1 cellular context compared by ENCODE assay signal in genomic region chr11:67805256-67806126, GRCh38.
TF ChIP-seq lines count a peak whose summit lies in the region.
"Not testable (repeated sequence)": the region's sequence is repeated elsewhere in the genome, so short reads cannot be mapped to it uniquely, and the experiment has no call there.

No MANE protein-coding gene starts in this region.

TF ChIP-seq in K562, 482 proteins besides CTCF, POLR2A, EP300 and RAD21 (continued from another document):
- TF ChIP-seq PKNOX1 (IDR thresholded peaks at IDR 0.05) (peak; percentile 35; the same call in 1 of the 2 replicates), VEZF1 (CRISPR knock-in tag; IDR thresholded peaks at IDR 0.05) (peak; percentile 59), MYC (IDR thresholded peaks at IDR 0.05; ENCODE audit: low read depth, low read length) (peak; percentile 68), BHLHE40 (IDR thresholded peaks at IDR 0.05; ENCODE audit: low read length) (0 out of 2 replicates have a peak, but pooled peaks have one; percentile 36), ATF1 (tag; IDR thresholded peaks at IDR 0.05) (peak; percentile 63), TAF1 (IDR thresholded peaks at IDR 0.05; ENCODE audit: control insufficient read depth, extremely low read depth, insufficient read depth, low read length, severe bottlenecking) (peak; percentile 72), HCFC1 (IDR thresholded peaks at IDR 0.05; ENCODE audit: low read depth, low read length) (0 out of 2 replicates have a peak, but pooled peaks have one; percentile 18), CXXC5 (CRISPR knock-in tag; IDR thresholded peaks at IDR 0.05) (peak; percentile 45), NRF1 (conservative IDR thresholded peaks at IDR 0.05 in 1 of 2, IDR thresholded peaks at IDR 0.05 in 1 of 2) (peak; percentile 63 to 75)
- not testable (repeated sequence) for TF ChIP-seq MYC (CRISPR knock-in tag; IDR thresholded peaks at IDR 0.05; ENCODE audit: borderline replicate concordance, low read depth); ATF1 (CRISPR knock-in tag; IDR thresholded peaks at IDR 0.05)
